13 cellular contexts compared by ENCODE assay signal in the genomic region with DNA sequence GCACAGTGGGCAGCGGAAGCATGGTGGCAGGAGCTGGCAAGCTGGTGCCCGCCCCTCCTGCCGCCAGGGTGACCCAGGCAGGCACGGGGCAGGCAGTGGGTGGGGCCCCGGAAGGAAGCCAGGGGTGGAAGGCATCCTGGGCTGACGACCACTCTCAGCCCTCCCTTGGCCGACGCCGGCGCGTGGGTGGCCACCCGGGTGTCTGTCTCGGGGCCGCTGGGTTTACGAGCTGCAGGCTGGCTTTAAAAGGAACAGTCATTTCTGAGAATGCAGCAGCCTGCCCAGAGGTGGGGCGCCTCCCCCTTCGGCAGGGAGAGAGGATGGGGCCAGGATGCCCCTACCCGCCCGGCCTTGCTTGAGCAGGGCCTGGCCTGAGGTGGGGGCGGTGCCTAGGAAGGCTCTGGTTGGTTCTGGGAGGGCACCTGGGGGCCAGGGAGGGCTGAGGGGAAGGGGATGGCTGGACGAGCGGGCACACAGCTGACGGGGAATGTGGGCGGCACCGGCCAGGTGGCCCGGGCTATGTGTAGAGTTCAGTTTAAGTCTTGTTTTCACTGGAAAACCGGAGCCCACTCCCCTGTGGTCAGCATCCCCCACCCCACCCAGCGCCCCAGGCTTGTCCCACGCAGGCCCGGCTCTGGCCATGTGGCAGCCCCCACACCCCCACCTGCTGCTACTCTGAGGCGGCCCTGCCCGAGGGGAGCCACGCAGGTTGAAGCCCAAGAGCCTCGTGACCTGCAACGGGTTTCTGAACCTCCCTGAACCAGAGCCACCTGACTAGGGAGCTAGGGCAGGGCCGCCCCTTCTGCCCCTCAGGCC. TPM values are rescaled to one million over a fixed set of nuclear protein-coding genes. Genes with fewer than 3 reads are reported as not detected.
DNase-seq lines count a peak whose midpoint lies in the region; ATAC-seq and TF ChIP-seq lines count a peak whose summit lies in the region.
"Had no signal": no experiment of that assay in that cellular context is flagged by ENCODE, and none has a peak within 500 bp of the region (broad histone marks: within the 10 kb centered on the region; RNA-seq: fewer than 3 reads in every experiment).

No MANE protein-coding gene starts in this region.

- H3K27ac Mint-ChIP-seq in endodermal cell, result no peak overlapping the region
- H3K27ac Mint-ChIP-seq: brain; CD4-positive, alpha-beta T cell; dendritic cell treated with granulocyte-macrophage colony-stimulating factor and Interleukin-4, amounts not matched to agents 40 ng/mL and 50 ng/mL, for 4 days had no signal

- no peaks in the 10 kb centered on the region for H3K27me3 Mint-ChIP-seq in endodermal cell (ENCODE audit: insufficient read depth)

- no peak overlapping the region for H3K4me2 ChIP-seq in osteoblast (ENCODE audit: insufficient read depth, low read length)

- H3K36me3 ChIP-seq in HUES6 (ENCODE audit: control insufficient read depth, insufficient read depth, low read length), result peaks cover 12% of the 10 kb centered on the region
- no peaks in the 10 kb centered on the region for H3K36me3 ChIP-seq in endodermal cell (ENCODE audit: control insufficient read depth, insufficient read depth, low read length)
- peaks cover 18% of the 10 kb centered on the region for H3K36me3 ChIP-seq in osteoblast (ENCODE audit: insufficient read depth, low read length)
- no peaks in the 10 kb centered on the region for H3K36me3 ChIP-seq in uterus

- peak; percentile 36 for DNase-seq in endodermal cell
- DNase-seq in osteoblast (ENCODE audit: insufficient read length, low spot score, missing footprints), result peak; percentile 82
- DNase-seq in uterus, result peak; percentile 57 to 60
- DNase-seq in stimulated activated CD8-positive, alpha-beta memory T cell treated with anti-CD3 and anti-CD28 coated beads, Interleukin-4, amount 100 ng/mL, for 48 hours, result no peak
- DNase-seq in activated T-cell treated with anti-CD3 and anti-CD28 coated beads for 4 hours, result no peak
- DNase-seq: activated gamma-delta T cell; CD4-positive, alpha-beta T cell; EL; NCI-H1417 had no signal

- H3K4me1 ChIP-seq in HUES6 (ENCODE audit: control insufficient read depth, insufficient read depth, low read length) (peaks cover 18% of the 10 kb centered on the region; the same call in 1 of the 2 replicates), endodermal cell (ENCODE audit: control insufficient read depth, insufficient read depth, low read length) (peaks cover 4% of the 10 kb centered on the region), osteoblast (ENCODE audit: insufficient read depth, low read length) (peaks cover 23% of the 10 kb centered on the region), uterus (peaks cover 0 to 17% of the 10 kb centered on the region in 2 donors)

- 94 to 96% methylated on average over 18 to 36 of the region's 36 CpGs for WGBS in endodermal cell (ENCODE audit: insufficient coverage in 1 of 2, insufficient read length in 1 of 2), 2 experiments

- peaks cover 60% of the 10 kb centered on the region for H3K79me2 ChIP-seq in osteoblast (ENCODE audit: insufficient read depth, low read length)

- peaks cover 6% of the 10 kb centered on the region for H3K36me3 Mint-ChIP-seq in endodermal cell (ENCODE audit: low read depth)

- no peak overlapping the region for H3K4me3 Mint-ChIP-seq in endodermal cell
- H3K4me3 Mint-ChIP-seq: brain; CD4-positive, alpha-beta T cell; dendritic cell treated with granulocyte-macrophage colony-stimulating factor and Interleukin-4, amounts not matched to agents 40 ng/mL and 50 ng/mL, for 4 days had no signal

- no peaks in the 10 kb centered on the region for H3K9me3 Mint-ChIP-seq in endodermal cell
- H3K9me3 Mint-ChIP-seq: CD4-positive, alpha-beta T cell; dendritic cell treated with granulocyte-macrophage colony-stimulating factor and Interleukin-4, amounts not matched to agents 40 ng/mL and 50 ng/mL, for 4 days had no signal

- no peak for TF ChIP-seq POLR2A in uterus (IDR thresholded peaks at IDR 0.05)

- H3K4me1 Mint-ChIP-seq in endodermal cell, result peaks cover 2% of the 10 kb centered on the region
- H3K4me1 Mint-ChIP-seq: brain had no signal

- H3K9me3 ChIP-seq in HUES6 (ENCODE audit: control insufficient read depth, insufficient read depth, low read depth, low read length), result no peaks in the 10 kb centered on the region
- H3K9me3 ChIP-seq in endodermal cell (ENCODE audit: control insufficient read depth, low read length), result no peaks in the 10 kb centered on the region
- H3K9me3 ChIP-seq in osteoblast (ENCODE audit: low read depth, low read length), result no peaks in the 10 kb centered on the region
- H3K9me3 ChIP-seq in uterus, result no peaks in the 10 kb centered on the region

- TF ChIP-seq CTCF in endodermal cell (conservative IDR thresholded peaks at IDR 0.05), result no peak
- no peak for TF ChIP-seq CTCF in osteoblast (IDR thresholded peaks at IDR 0.05; ENCODE audit: extremely low read depth, low read depth, low read length)
- no peak for TF ChIP-seq CTCF in uterus (IDR thresholded peaks at IDR 0.05)

- intact Hi-C loops in uterus (cut with DNase I; ENCODE audit: low total_unique reads), result no loop called here

- no peak for ATAC-seq in HG03175 (IDR thresholded peaks at IDR 0.05; ENCODE audit: unreplicated experiment)

- H3K27ac ChIP-seq in HUES6 (ENCODE audit: low read depth, low read length), result no peak overlapping the region
- no peak overlapping the region for H3K27ac ChIP-seq in endodermal cell (ENCODE audit: low read depth, low read length)
- H3K27ac ChIP-seq in osteoblast (ENCODE audit: low read depth, low read length), result no peak overlapping the region
- peak overlapping the region; percentile 54 to 65 for H3K27ac ChIP-seq in uterus

- no peak overlapping the region for H2AFZ ChIP-seq in osteoblast (ENCODE audit: low read length)

- H3K9ac ChIP-seq in HUES6 (ENCODE audit: low read length) (peak overlapping the region; percentile 19), endodermal cell (ENCODE audit: extremely low read depth, low read length, poor library complexity, severe bottlenecking) (no peak overlapping the region)

- H3K27me3 ChIP-seq in HUES6 (ENCODE audit: control insufficient read depth, insufficient read depth, low read length) (no peaks in the 10 kb centered on the region), endodermal cell (ENCODE audit: control insufficient read depth, insufficient read depth, low read length, poor library complexity, severe bottlenecking) (no peaks in the 10 kb centered on the region), osteoblast (ENCODE audit: insufficient read depth, low read length) (no peaks in the 10 kb centered on the region), uterus (no peaks in the 10 kb centered on the region)

- H3K4me3 ChIP-seq in HUES6 (ENCODE audit: low read depth, low read length), result no peak overlapping the region
- H3K4me3 ChIP-seq in endodermal cell (ENCODE audit: low read length), result no peak overlapping the region
- H3K4me3 ChIP-seq in osteoblast (ENCODE audit: insufficient read depth, low read length), result no peak overlapping the region
- H3K4me3 ChIP-seq in uterus, result no peak overlapping the region

- H4K20me1 ChIP-seq in osteoblast (ENCODE audit: insufficient read depth, low read length), result peaks cover 57% of the 10 kb centered on the region

RNA-seq across cellular contexts. Expression of gene BOK, which starts 6.3 kb away (rescaled TPM):
- total RNA-seq in endodermal cell (10 to 100 TPM; 23.4 to 24.5 TPM), osteoblast (33.3 and 41.3 TPM in 2 replicates), uterus (10 to 100 TPM; 22.9 to 31.2 (median 26.4) TPM)
- 14.1 TPM for polyA plus RNA-seq in endodermal cell (2013, experiment 1 of 2)
- polyA plus RNA-seq in endodermal cell (2013, experiment 2 of 2), result 13.7 TPM
- total RNA-seq: CD4-positive, alpha-beta T cell had no signal

RNA-seq across cellular contexts. Expression of gene STK25, which starts 56.4 kb away (rescaled TPM):
- total RNA-seq in endodermal cell (100 to 1,000 TPM; 226 to 252 TPM), osteoblast (189 and 227 TPM in 2 replicates), uterus (100 to 1,000 TPM in 3 of 4 donors, 10 to 100 TPM in 1; 77.6 to 191 (median 165) TPM)
- 213 TPM for polyA plus RNA-seq in endodermal cell (2013, experiment 1 of 2)
- polyA plus RNA-seq in endodermal cell (2013, experiment 2 of 2), result 205 TPM

Comparison
In these comparisons a context has a peak if more than half of its experiments do, and no peak if none do; other contexts are left out.
1. H3K27ac ChIP-seq: peak in uterus (2 of 2); none in HUES6 (single experiment), endodermal cell (single experiment) and osteoblast (single experiment).
2. DNase-seq: peak in endodermal cell (single experiment), osteoblast (single experiment) and uterus (2 of 2); none in stimulated activated CD8-positive, alpha-beta memory T cell treated with anti-CD3 and anti-CD28 coated beads, Interleukin-4, amount 100 ng/mL, for 48 hours (single experiment) and activated T-cell treated with anti-CD3 and anti-CD28 coated beads for 4 hours (single experiment).